Comparison of ENCODE assay signal across 8 cellular contexts in genomic region chr2:200703132-200703925, GRCh38.
DNase-seq lines count a peak whose midpoint lies in the region; ATAC-seq and TF ChIP-seq lines count a peak whose summit lies in the region.

No MANE protein-coding gene starts in this region.

- peak; percentile 70 for DNase-seq in DMS79 treated with DMSO at 0.1 percent for 48 hours (lab: John Stamatoyannopoulos, UW)
- peak; percentile 81 for DNase-seq in OCI-M1 (lab: John Stamatoyannopoulos, UW)
- peak; percentile 77 for DNase-seq in MCF 10A (ENCODE audit: unreplicated experiment)
- no peak for DNase-seq in transverse colon
- DNase-seq in activated CD8-positive, alpha-beta memory T cell treated with anti-CD3 and anti-CD28 coated beads, Interleukin-2, amount 50 U/mL, for 48 hours = no peak

- H3K27me3 ChIP-seq in layer of hippocampus (ENCODE audit: control insufficient read depth, insufficient read depth, low read length) (no peaks in the 10 kb centered on the region), transverse colon (no peaks in the 10 kb centered on the region)

- peaks cover 0 to 12% (median 4%) of the 10 kb centered on the region in 4 donors for H3K4me1 ChIP-seq in transverse colon

- peaks cover 2% of the 10 kb centered on the region for H3K4me1 Mint-ChIP-seq in MCF 10A (ENCODE audit: insufficient read depth, unreplicated experiment)

- TF ChIP-seq CTCF in MCF 10A (IDR thresholded peaks at IDR 0.05; ENCODE audit: unreplicated experiment) (peak; percentile 66), transverse colon (IDR thresholded peaks at IDR 0.05) (peak; percentile 34 to 50 (median 39))

- H3K9me3 Mint-ChIP-seq in MCF 10A (ENCODE audit: unreplicated experiment) = no peaks in the 10 kb centered on the region

- H3K27me3 Mint-ChIP-seq in MCF 10A (ENCODE audit: insufficient read depth, unreplicated experiment) = no peaks in the 10 kb centered on the region

- no TSS peak for BruUV-seq in MCF 10A (replicated peaks; lab: Mats Ljungman, UMichigan)

- in situ Hi-C loops in transverse colon (cut with MboI; ENCODE audit: low pct_ligation_motif_present in 1 of 4, low pct_unique_long_range_greater_than_20kb in 1 of 4, low sequenced_read_pairs in 3 of 4) = loop anchor here in 2 of 4 donors (10.0 to 25.0 kb wide), 4 partner anchors 109 to 741 kb away; partner anchors contain the start of genes AOX1 (in 1 of the 2), BZW1 (in 1 of the 2), MAIP1 (in 1 of the 2) and TYW5 (in 1 of the 2)

- no peak overlapping the region for H3K27ac Mint-ChIP-seq in MCF 10A (ENCODE audit: low read depth, unreplicated experiment)

- no peak overlapping the region for H3K4me3 Mint-ChIP-seq in MCF 10A (ENCODE audit: unreplicated experiment)

- no peak for TF ChIP-seq POLR2A in transverse colon (IDR thresholded peaks at IDR 0.05)

- no peaks in the 10 kb centered on the region for H3K36me3 Mint-ChIP-seq in MCF 10A (ENCODE audit: insufficient read depth, unreplicated experiment)

- intact Hi-C loops in MCF 10A (cut with micrococcal nuclease) = loop anchor here (1.0 to 10.0 kb wide), 6 partner anchors 85 to 731 kb away; no protein-coding TSS in a partner anchor
- intact Hi-C loops in transverse colon (cut with DNase I; ENCODE audit: low total_unique reads) = loop anchor here (10.0 kb wide), 1 partner anchor 119 kb away; the partner anchor contains the start of gene AOX1

- ATAC-seq in HG03442 (IDR thresholded peaks at IDR 0.05; ENCODE audit: unreplicated experiment) (peak; percentile 34), HG02981 (IDR thresholded peaks at IDR 0.05; ENCODE audit: unreplicated experiment) (no peak)

- H3K27ac ChIP-seq in layer of hippocampus (ENCODE audit: low read depth, low read length) = peak overlapping the region; percentile 32
- H3K27ac ChIP-seq in transverse colon = peak overlapping the region in 2 of 4 donors; percentile 24 to 47

- no peaks in the 10 kb centered on the region for H3K9me3 ChIP-seq in transverse colon

- WGBS in transverse colon (ENCODE audit: low coverage in 1 of 2), 2 donors = 38% methylated on average over 6 of the region's 6 CpGs

- H3K4me3 ChIP-seq in transverse colon = no peak overlapping the region

- TF ChIP-seq EP300 in transverse colon (IDR thresholded peaks at IDR 0.05; ENCODE audit: low read depth) = no peak

- H3K36me3 ChIP-seq in transverse colon = no peaks in the 10 kb centered on the region

- CTCF ChIA-PET in MCF 10A (lab: Yijun Ruan, JAX) = interaction anchor here (0.6 to 7.3 kb wide), 32 partner anchors 8 to 730 kb away, joined by 3 to 72 read pairs (median 6); partner anchors contain the start of gene AOX1

- POLR2A ChIA-PET in MCF 10A (lab: Yijun Ruan, JAX) = interaction anchor here (0.6 to 1.5 kb wide), 8 partner anchors 8 to 730 kb away, joined by 3 to 11 read pairs (median 3); no protein-coding TSS in a partner anchor

Comparison
In these comparisons a context has a peak if more than half of its experiments do, and no peak if none do; other contexts are left out.
1. DNase-seq: peak in DMS79 treated with DMSO at 0.1 percent for 48 hours (single experiment), OCI-M1 (single experiment) and MCF 10A (single experiment); none in transverse colon (single experiment) and activated CD8-positive, alpha-beta memory T cell treated with anti-CD3 and anti-CD28 coated beads, Interleukin-2, amount 50 U/mL, for 48 hours (single experiment).